In the genomic region with DNA sequence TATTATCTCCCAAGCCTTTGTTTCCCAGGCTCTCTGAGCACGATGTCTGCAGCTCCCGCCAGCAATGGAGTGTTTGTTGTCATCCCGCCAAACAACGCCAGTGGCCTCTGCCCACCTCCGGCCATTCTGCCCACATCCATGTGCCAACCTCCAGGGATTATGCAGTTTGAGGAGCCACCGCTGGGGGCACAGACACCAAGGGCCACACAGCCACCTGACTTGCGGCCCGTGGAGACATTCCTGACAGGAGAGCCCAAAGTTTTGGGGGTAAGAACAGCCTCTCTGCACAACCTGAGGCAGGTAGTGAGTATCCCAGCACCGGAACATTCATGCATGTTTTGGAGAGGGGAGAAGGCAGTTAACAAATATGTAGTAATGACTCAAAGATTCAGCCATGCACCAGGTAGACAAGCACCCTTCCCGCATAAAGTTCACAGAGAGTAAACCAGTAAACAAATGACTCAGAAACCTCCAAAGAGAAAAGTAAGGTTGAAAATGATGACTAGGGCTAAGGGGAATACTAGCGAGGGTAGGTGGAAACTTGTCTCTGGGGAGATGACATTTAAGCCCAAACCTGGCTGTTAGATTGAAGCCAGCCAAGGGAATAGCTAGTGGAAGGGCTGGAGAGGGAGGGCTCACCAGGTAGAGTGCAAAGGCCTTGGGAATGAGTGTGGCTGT, we compare ENCODE assay signal across 16 cellular contexts. TPM values are rescaled to one million over a fixed set of nuclear protein-coding genes. Genes with fewer than 3 reads are reported as not detected.
DNase-seq lines count a peak whose midpoint lies in the region; ATAC-seq and TF ChIP-seq lines count a peak whose summit lies in the region.
"Had no signal": no experiment of that assay in that cellular context is flagged by ENCODE, and none has a peak within 500 bp of the region (broad histone marks: within the 10 kb centered on the region; RNA-seq: fewer than 3 reads in every experiment).

No MANE protein-coding gene starts in this region.

- H3K4me1 ChIP-seq in DOHH2 (ENCODE audit: control insufficient read depth, low read length) (peaks cover 17% of the 10 kb centered on the region), left lung (peaks cover 0 to 9% of the 10 kb centered on the region in 2 donors), ovary (ENCODE audit: insufficient read depth) (no peaks in the 10 kb centered on the region)

- peaks cover 17% of the 10 kb centered on the region for H3K27me3 ChIP-seq in DOHH2 (ENCODE audit: control insufficient read depth, low read length)
- H3K27me3 ChIP-seq in left lung, result peaks cover 0 to 39% of the 10 kb centered on the region in 2 donors
- H3K27me3 ChIP-seq in ovary, result no peaks in the 10 kb centered on the region
- H3K27me3 ChIP-seq: BLaER1 had no signal

- intact Hi-C loops in left lung (cut with DNase I) (no loop called here), ovary (cut with DNase I) (no loop called here)
- intact Hi-C loops in activated T-helper 2 cell treated with anti-CD3 and anti-CD28 coated beads, Interferon-gamma antibody, Interleukin-2, Interleukin-4, amounts not matched to agents 10 μg/mL and 5 μg/mL and 100 μg/mL, durations not matched to agents 14 hours and 24 hours and 36 hours (cut with micrococcal nuclease), result no loop called here

- H3K36me3 ChIP-seq in DOHH2 (ENCODE audit: control insufficient read depth, low read length) (no peaks in the 10 kb centered on the region), left lung (no peaks in the 10 kb centered on the region), ovary (no peaks in the 10 kb centered on the region)
- H3K36me3 ChIP-seq: BLaER1 had no signal

- H3K27ac Mint-ChIP-seq in activated T-helper 2 cell treated with anti-CD3 and anti-CD28 coated beads, Interferon-gamma antibody, Interleukin-2, Interleukin-4, amounts not matched to agents 10 μg/mL and 5 μg/mL and 100 μg/mL, durations not matched to agents 14 hours and 24 hours and 36 hours, result no peak overlapping the region

- no peak overlapping the region for H3K4me2 ChIP-seq in DOHH2 (ENCODE audit: low read length)

- peaks cover 24% of the 10 kb centered on the region for H3K27me3 Mint-ChIP-seq in activated T-helper 2 cell treated with anti-CD3 and anti-CD28 coated beads, Interferon-gamma antibody, Interleukin-2, Interleukin-4, amounts not matched to agents 10 μg/mL and 5 μg/mL and 100 μg/mL, durations not matched to agents 14 hours and 24 hours and 36 hours (ENCODE audit: low read depth)

- peaks cover 12% of the 10 kb centered on the region for H3K4me1 Mint-ChIP-seq in activated T-helper 2 cell treated with anti-CD3 and anti-CD28 coated beads, Interferon-gamma antibody, Interleukin-2, Interleukin-4, amounts not matched to agents 10 μg/mL and 5 μg/mL and 100 μg/mL, durations not matched to agents 14 hours and 24 hours and 36 hours (ENCODE audit: low read depth)

- H3F3A ChIP-seq in DOHH2 (ENCODE audit: control insufficient read depth, insufficient read depth), result no peaks in the 10 kb centered on the region

- no peaks in the 10 kb centered on the region for H3K9me3 ChIP-seq in DOHH2 (ENCODE audit: control insufficient read depth, insufficient read depth, low read length)
- H3K9me3 ChIP-seq in left lung, result no peaks in the 10 kb centered on the region
- no peaks in the 10 kb centered on the region for H3K9me3 ChIP-seq in ovary
- H3K9me3 ChIP-seq: BLaER1 had no signal

- H3K4me3 ChIP-seq in DOHH2 (ENCODE audit: low read length) (no peak overlapping the region), left lung (no peak overlapping the region), ovary (no peak overlapping the region)
- H3K4me3 ChIP-seq: BLaER1 had no signal

- TF ChIP-seq CTCF in DOHH2 (IDR thresholded peaks at IDR 0.05; ENCODE audit: low read depth, low read length, poor library complexity, severe bottlenecking), result peak; percentile 11
- TF ChIP-seq CTCF in left lung (IDR thresholded peaks at IDR 0.05), result no peak
- TF ChIP-seq CTCF in ovary (IDR thresholded peaks at IDR 0.05), result no peak

- H3K79me2 ChIP-seq in DOHH2 (ENCODE audit: control insufficient read depth, low read length), result no peaks in the 10 kb centered on the region

- H4K20me1 ChIP-seq in DOHH2 (ENCODE audit: control insufficient read depth, insufficient read depth, low read depth, low read length), result no peaks in the 10 kb centered on the region
- H4K20me1 ChIP-seq: BLaER1 had no signal

- H3K36me3 Mint-ChIP-seq in activated T-helper 2 cell treated with anti-CD3 and anti-CD28 coated beads, Interferon-gamma antibody, Interleukin-2, Interleukin-4, amounts not matched to agents 10 μg/mL and 5 μg/mL and 100 μg/mL, durations not matched to agents 14 hours and 24 hours and 36 hours (ENCODE audit: low read depth), result no peaks in the 10 kb centered on the region

- no peak for TF ChIP-seq POLR2A in ovary (IDR thresholded peaks at IDR 0.05)

- H3K27ac ChIP-seq in DOHH2 (ENCODE audit: low read depth, low read length) (no peak overlapping the region), left lung (no peak overlapping the region), ovary (no peak overlapping the region)
- H3K27ac ChIP-seq: BLaER1, VCaP had no signal

- 86 to 94% (median 90%) methylated on average over 11 of the region's 11 CpGs for WGBS in ovary, 3 donors

- no peaks in the 10 kb centered on the region for H3K9me3 Mint-ChIP-seq in activated T-helper 2 cell treated with anti-CD3 and anti-CD28 coated beads, Interferon-gamma antibody, Interleukin-2, Interleukin-4, amounts not matched to agents 10 μg/mL and 5 μg/mL and 100 μg/mL, durations not matched to agents 14 hours and 24 hours and 36 hours

- peak; percentile 22 for ATAC-seq in GM19035 (IDR thresholded peaks at IDR 0.05; ENCODE audit: unreplicated experiment)
- ATAC-seq in left lung, result peak; percentile 11

- H3K9me2 ChIP-seq in DOHH2 (replicated peaks; ENCODE audit: control insufficient read depth, low read length), result no peaks in the 10 kb centered on the region

- DNase-seq in NCI-H1092 treated with DMSO at 0.1 percent for 48 hours (lab: John Stamatoyannopoulos, UW) (peak; percentile 78), left lung (no peak), Kasumi-1 (lab: John Stamatoyannopoulos, UW) (no peak), GDM1 (lab: John Stamatoyannopoulos, UW) (no peak), ovary (no peak)
- no peak for DNase-seq in activated T-helper 2 cell treated with anti-CD3 and anti-CD28 coated beads, Interferon-gamma antibody, Interleukin-2, Interleukin-4, amounts not matched to agents 10 μg/mL and 5 μg/mL and 100 μg/mL, durations not matched to agents 14 hours and 24 hours and 36 hours (ENCODE audit: low spot score)
- DNase-seq: effector CD4-positive, alpha-beta T cell; NCI-H510A treated with DMSO at 0.1 percent for 48 hours; SHP77 had no signal

- no peak overlapping the region for H3K4me3 Mint-ChIP-seq in activated T-helper 2 cell treated with anti-CD3 and anti-CD28 coated beads, Interferon-gamma antibody, Interleukin-2, Interleukin-4, amounts not matched to agents 10 μg/mL and 5 μg/mL and 100 μg/mL, durations not matched to agents 14 hours and 24 hours and 36 hours (ENCODE audit: low read depth)

- TF ChIP-seq EP300 in ovary (IDR thresholded peaks at IDR 0.05), result no peak

RNA-seq across cellular contexts. Expression of gene MS4A15, which starts 7.2 kb away (rescaled TPM):
- total RNA-seq in left lung (10 to 100 TPM in 1 of 2 donors, 1 to 10 TPM in 1; 8.7 to 13.4 TPM), ovary (1 to 10 TPM in 1 of 7 donors, under 1 TPM in 1, not detected in 5; 0.33 to 1.1 TPM)
- polyA plus RNA-seq in ovary, result under 1 TPM in 1 of 2 donors, not detected in 1; 0.15 TPM
- total RNA-seq in activated T-helper 2 cell treated with anti-CD3 and anti-CD28 coated beads, Interferon-gamma antibody, Interleukin-2, Interleukin-4, amounts not matched to agents 10 μg/mL and 5 μg/mL and 100 μg/mL, durations not matched to agents 14 hours and 24 hours and 36 hours, result not detected in 2 replicates
- total RNA-seq: astrocyte, MCF 10A had no signal
- polyA plus RNA-seq: neural cell had no signal

RNA-seq across cellular contexts. Expression of gene MS4A10, which starts 21.3 kb away (rescaled TPM):
- total RNA-seq in left lung (not detected), ovary (under 1 TPM in 1 of 7 donors, not detected in 6; 0.36 TPM)
- polyA plus RNA-seq in ovary, result not detected
- total RNA-seq in activated T-helper 2 cell treated with anti-CD3 and anti-CD28 coated beads, Interferon-gamma antibody, Interleukin-2, Interleukin-4, amounts not matched to agents 10 μg/mL and 5 μg/mL and 100 μg/mL, durations not matched to agents 14 hours and 24 hours and 36 hours, result not detected in 2 replicates
- total RNA-seq: astrocyte, MCF 10A had no signal
- polyA plus RNA-seq: neural cell had no signal

RNA-seq across cellular contexts. Expression of gene MS4A18, which starts 39.3 kb away (rescaled TPM):
- total RNA-seq in left lung (not detected), ovary (not detected)
- polyA plus RNA-seq in ovary, result not detected
- total RNA-seq in activated T-helper 2 cell treated with anti-CD3 and anti-CD28 coated beads, Interferon-gamma antibody, Interleukin-2, Interleukin-4, amounts not matched to agents 10 μg/mL and 5 μg/mL and 100 μg/mL, durations not matched to agents 14 hours and 24 hours and 36 hours, result not detected in 2 replicates
- total RNA-seq: astrocyte, MCF 10A had no signal
- polyA plus RNA-seq: neural cell had no signal
